ENCODE assay signal across 1 cellular context in the genomic region with DNA sequence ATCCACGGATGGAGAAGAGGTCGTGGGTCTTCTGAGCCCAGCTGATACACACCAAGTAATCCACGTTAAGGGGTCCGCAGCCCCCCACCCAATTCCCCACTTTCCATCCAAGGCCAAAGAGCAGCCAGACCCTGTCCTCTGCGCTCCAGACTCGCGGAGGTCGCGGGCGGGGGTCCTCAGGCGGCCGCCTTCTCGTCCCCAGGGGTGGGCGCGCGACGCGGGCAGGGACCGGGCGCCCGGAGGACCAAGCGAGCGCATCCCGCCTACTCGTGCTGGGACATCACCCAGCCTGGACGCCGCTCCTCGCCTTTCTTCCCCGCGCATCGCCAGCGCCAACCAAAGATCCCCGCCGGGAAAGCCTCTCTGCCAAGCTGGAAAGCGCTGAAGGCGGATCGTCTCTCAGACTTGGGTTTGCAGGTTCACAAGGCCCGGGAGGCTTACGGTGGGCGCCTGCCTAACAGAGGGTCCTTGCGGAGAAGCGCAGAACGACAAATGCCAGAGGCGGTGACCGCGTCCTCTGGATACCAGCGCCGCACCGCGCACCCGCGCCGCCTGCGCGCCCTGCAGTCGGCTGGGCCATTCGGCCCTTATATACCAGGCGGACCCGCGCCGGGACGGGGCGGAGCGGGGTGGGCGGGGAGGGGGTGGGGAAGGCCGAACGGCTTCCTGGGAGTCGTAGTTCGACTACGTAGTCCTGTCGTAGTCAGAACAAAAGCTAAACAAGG.
TF ChIP-seq lines count a peak whose summit lies in the region.

No MANE protein-coding gene starts in this region.

TF ChIP-seq in HepG2, 621 proteins besides CTCF, POLR2A, EP300 and RAD21 (continued from another document and continues in another):
- TF ChIP-seq CHD4 (IDR thresholded peaks at IDR 0.05; ENCODE audit: borderline replicate concordance, low read length) (no peak), GATAD1 (CRISPR knock-in tag; IDR thresholded peaks at IDR 0.05) (peak; percentile 74), NCOA1 (CRISPR knock-in tag; IDR thresholded peaks at IDR 0.05) (peak; percentile 80), RBAK (CRISPR knock-in tag; IDR thresholded peaks at IDR 0.05) (no peak), TCF7 (IDR thresholded peaks at IDR 0.05; ENCODE audit: low read depth) (no peak), ISL2 (CRISPR knock-in tag; IDR thresholded peaks at IDR 0.05) (peak; percentile 67; the same call in 1 of the 2 replicates), ZNF775 (CRISPR knock-in tag; IDR thresholded peaks at IDR 0.05; ENCODE audit: borderline replicate concordance) (peak; percentile 68), SETDB1 (CRISPR knock-in tag; IDR thresholded peaks at IDR 0.05; ENCODE audit: borderline replicate concordance) (no peak), ZNF616 (CRISPR knock-in tag; IDR thresholded peaks at IDR 0.05; ENCODE audit: low read depth) (0 out of 2 replicates have a peak, but pooled peaks have one; percentile 67), ZFP82 (CRISPR knock-in tag; IDR thresholded peaks at IDR 0.05; ENCODE audit: borderline replicate concordance) (0 out of 2 replicates have a peak, but pooled peaks have one; percentile 10), ATRX (CRISPR knock-in tag; IDR thresholded peaks at IDR 0.05; ENCODE audit: borderline replicate concordance) (0 out of 2 replicates have a peak, but pooled peaks have one; percentile 63), JARID2 (CRISPR knock-in tag; IDR thresholded peaks at IDR 0.05; ENCODE audit: insufficient replicate concordance) (peak; percentile 94), ZNF883 (CRISPR knock-in tag; IDR thresholded peaks at IDR 0.05; ENCODE audit: not compliant biosample characterization) (peak; percentile 44), HNRNPL (IDR thresholded peaks at IDR 0.05; ENCODE audit: low read depth, low read length) (peak; percentile 75; the same call in 1 of the 2 replicates), RFX1 (IDR thresholded peaks at IDR 0.05) (no peak), ZNF780A (CRISPR knock-in tag; IDR thresholded peaks at IDR 0.05) (no peak; the same call in none of the 2 replicates), ZNF263 (CRISPR knock-in tag; IDR thresholded peaks at IDR 0.05) (peak; percentile 75), ZEB1 (IDR thresholded peaks at IDR 0.05; ENCODE audit: insufficient replicate concordance, low read depth) (peak; percentile 59), BHLHE40 (IDR thresholded peaks at IDR 0.05; ENCODE audit: low read length) (0 out of 2 replicates have a peak, but pooled peaks have one; percentile 11), CAMTA2 (CRISPR knock-in tag; IDR thresholded peaks at IDR 0.05; ENCODE audit: borderline replicate concordance) (no peak), SOX13 (IDR thresholded peaks at IDR 0.05) (no peak), SOX13 (CRISPR knock-in tag; conservative IDR thresholded peaks at IDR 0.05 in 1 of 2, IDR thresholded peaks at IDR 0.05 in 1 of 2) (peak in 1 of 2 experiments; percentile 67; a peak in 2 of 4 replicates), ZSCAN31 (CRISPR knock-in tag; IDR thresholded peaks at IDR 0.05; ENCODE audit: low read depth) (peak; percentile 60; the same call in 1 of the 2 replicates), ZNF75D (CRISPR knock-in tag; IDR thresholded peaks at IDR 0.05; ENCODE audit: borderline replicate concordance) (no peak), ZNF234 (CRISPR knock-in tag; conservative IDR thresholded peaks at IDR 0.05) (no peak), HHEX (CRISPR knock-in tag; IDR thresholded peaks at IDR 0.05) (no peak), ZNF230 (CRISPR knock-in tag; IDR thresholded peaks at IDR 0.05) (no peak), ZNF761 (CRISPR knock-in tag; conservative IDR thresholded peaks at IDR 0.05) (peak; percentile 86; the same call in 1 of the 2 replicates), REPIN1 (CRISPR knock-in tag; IDR thresholded peaks at IDR 0.05; ENCODE audit: borderline replicate concordance, low read depth) (peak; percentile 80; the same call in 1 of the 2 replicates), MED8 (CRISPR knock-in tag; IDR thresholded peaks at IDR 0.05; ENCODE audit: insufficient replicate concordance) (no peak), ZNF225 (CRISPR knock-in tag; IDR thresholded peaks at IDR 0.05) (peak; percentile 76; the same call in 1 of the 2 replicates), HNRNPH1 (optimal IDR thresholded peaks at IDR 0.05; ENCODE audit: low read depth, low read length) (no peak), HNRNPK (IDR thresholded peaks at IDR 0.05; ENCODE audit: low read depth, low read length, poor library complexity, severe bottlenecking) (peak; percentile 52), ZNF12 (CRISPR knock-in tag; IDR thresholded peaks at IDR 0.05) (peak; percentile 66)
- TF ChIP-seq, protein P1, sequence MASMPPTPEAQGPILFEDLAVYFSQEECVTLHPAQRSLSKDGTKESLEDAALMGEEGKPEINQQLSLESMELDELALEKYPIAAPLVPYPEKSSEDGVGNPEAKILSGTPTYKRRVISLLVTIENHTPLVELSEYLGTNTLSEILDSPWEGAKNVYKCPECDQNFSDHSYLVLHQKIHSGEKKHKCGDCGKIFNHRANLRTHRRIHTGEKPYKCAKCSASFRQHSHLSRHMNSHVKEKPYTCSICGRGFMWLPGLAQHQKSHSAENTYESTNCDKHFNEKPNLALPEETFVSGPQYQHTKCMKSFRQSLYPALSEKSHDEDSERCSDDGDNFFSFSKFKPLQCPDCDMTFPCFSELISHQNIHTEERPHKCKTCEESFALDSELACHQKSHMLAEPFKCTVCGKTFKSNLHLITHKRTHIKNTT (CRISPR knock-in tag; IDR thresholded peaks at IDR 0.05): no peak
- TF ChIP-seq, protein P2, sequence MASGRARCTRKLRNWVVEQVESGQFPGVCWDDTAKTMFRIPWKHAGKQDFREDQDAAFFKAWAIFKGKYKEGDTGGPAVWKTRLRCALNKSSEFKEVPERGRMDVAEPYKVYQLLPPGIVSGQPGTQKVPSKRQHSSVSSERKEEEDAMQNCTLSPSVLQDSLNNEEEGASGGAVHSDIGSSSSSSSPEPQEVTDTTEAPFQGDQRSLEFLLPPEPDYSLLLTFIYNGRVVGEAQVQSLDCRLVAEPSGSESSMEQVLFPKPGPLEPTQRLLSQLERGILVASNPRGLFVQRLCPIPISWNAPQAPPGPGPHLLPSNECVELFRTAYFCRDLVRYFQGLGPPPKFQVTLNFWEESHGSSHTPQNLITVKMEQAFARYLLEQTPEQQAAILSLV (CRISPR knock-in tag; IDR thresholded peaks at IDR 0.05; ENCODE audit: borderline replicate concordance): peak; percentile 99; the same call in 1 of the 2 replicates
- TF ChIP-seq, protein P3, sequence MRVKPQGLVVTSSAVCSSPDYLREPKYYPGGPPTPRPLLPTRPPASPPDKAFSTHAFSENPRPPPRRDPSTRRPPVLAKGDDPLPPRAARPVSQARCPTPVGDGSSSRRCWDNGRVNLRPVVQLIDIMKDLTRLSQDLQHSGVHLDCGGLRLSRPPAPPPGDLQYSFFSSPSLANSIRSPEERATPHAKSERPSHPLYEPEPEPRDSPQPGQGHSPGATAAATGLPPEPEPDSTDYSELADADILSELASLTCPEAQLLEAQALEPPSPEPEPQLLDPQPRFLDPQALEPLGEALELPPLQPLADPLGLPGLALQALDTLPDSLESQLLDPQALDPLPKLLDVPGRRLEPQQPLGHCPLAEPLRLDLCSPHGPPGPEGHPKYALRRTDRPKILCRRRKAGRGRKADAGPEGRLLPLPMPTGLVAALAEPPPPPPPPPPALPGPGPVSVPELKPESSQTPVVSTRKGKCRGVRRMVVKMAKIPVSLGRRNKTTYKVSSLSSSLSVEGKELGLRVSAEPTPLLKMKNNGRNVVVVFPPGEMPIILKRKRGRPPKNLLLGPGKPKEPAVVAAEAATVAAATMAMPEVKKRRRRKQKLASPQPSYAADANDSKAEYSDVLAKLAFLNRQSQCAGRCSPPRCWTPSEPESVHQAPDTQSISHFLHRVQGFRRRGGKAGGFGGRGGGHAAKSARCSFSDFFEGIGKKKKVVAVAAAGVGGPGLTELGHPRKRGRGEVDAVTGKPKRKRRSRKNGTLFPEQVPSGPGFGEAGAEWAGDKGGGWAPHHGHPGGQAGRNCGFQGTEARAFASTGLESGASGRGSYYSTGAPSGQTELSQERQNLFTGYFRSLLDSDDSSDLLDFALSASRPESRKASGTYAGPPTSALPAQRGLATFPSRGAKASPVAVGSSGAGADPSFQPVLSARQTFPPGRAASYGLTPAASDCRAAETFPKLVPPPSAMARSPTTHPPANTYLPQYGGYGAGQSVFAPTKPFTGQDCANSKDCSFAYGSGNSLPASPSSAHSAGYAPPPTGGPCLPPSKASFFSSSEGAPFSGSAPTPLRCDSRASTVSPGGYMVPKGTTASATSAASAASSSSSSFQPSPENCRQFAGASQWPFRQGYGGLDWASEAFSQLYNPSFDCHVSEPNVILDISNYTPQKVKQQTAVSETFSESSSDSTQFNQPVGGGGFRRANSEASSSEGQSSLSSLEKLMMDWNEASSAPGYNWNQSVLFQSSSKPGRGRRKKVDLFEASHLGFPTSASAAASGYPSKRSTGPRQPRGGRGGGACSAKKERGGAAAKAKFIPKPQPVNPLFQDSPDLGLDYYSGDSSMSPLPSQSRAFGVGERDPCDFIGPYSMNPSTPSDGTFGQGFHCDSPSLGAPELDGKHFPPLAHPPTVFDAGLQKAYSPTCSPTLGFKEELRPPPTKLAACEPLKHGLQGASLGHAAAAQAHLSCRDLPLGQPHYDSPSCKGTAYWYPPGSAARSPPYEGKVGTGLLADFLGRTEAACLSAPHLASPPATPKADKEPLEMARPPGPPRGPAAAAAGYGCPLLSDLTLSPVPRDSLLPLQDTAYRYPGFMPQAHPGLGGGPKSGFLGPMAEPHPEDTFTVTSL (CRISPR knock-in tag; IDR thresholded peaks at IDR 0.05; ENCODE audit: borderline replicate concordance): no peak
- TF ChIP-seq, protein P4, sequence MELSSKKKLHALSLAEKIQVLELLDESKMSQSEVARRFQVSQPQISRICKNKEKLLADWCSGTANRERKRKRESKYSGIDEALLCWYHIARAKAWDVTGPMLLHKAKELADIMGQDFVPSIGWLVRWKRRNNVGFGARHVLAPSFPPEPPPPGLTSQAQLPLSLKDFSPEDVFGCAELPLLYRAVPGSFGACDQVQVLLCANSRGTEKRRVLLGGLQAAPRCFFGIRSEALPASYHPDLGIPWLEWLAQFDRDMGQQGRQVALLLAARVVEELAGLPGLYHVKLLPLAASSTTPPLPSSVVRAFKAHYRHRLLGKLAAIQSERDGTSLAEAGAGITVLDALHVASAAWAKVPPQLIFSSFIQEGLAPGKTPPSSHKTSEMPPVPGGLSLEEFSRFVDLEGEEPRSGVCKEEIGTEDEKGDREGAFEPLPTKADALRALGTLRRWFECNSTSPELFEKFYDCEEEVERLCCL (CRISPR knock-in tag; IDR thresholded peaks at IDR 0.05; ENCODE audit: borderline replicate concordance): no peak
- TF ChIP-seq, protein P5, sequence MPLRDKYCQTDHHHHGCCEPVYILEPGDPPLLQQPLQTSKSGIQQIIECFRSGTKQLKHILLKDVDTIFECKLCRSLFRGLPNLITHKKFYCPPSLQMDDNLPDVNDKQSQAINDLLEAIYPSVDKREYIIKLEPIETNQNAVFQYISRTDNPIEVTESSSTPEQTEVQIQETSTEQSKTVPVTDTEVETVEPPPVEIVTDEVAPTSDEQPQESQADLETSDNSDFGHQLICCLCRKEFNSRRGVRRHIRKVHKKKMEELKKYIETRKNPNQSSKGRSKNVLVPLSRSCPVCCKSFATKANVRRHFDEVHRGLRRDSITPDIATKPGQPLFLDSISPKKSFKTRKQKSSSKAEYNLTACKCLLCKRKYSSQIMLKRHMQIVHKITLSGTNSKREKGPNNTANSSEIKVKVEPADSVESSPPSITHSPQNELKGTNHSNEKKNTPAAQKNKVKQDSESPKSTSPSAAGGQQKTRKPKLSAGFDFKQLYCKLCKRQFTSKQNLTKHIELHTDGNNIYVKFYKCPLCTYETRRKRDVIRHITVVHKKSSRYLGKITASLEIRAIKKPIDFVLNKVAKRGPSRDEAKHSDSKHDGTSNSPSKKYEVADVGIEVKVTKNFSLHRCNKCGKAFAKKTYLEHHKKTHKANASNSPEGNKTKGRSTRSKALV (CRISPR knock-in tag; IDR thresholded peaks at IDR 0.05): peak; percentile 100
- TF ChIP-seq, protein P6, sequence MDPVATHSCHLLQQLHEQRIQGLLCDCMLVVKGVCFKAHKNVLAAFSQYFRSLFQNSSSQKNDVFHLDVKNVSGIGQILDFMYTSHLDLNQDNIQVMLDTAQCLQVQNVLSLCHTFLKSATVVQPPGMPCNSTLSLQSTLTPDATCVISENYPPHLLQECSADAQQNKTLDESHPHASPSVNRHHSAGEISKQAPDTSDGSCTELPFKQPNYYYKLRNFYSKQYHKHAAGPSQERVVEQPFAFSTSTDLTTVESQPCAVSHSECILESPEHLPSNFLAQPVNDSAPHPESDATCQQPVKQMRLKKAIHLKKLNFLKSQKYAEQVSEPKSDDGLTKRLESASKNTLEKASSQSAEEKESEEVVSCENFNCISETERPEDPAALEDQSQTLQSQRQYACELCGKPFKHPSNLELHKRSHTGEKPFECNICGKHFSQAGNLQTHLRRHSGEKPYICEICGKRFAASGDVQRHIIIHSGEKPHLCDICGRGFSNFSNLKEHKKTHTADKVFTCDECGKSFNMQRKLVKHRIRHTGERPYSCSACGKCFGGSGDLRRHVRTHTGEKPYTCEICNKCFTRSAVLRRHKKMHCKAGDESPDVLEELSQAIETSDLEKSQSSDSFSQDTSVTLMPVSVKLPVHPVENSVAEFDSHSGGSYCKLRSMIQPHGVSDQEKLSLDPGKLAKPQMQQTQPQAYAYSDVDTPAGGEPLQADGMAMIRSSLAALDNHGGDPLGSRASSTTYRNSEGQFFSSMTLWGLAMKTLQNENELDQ (CRISPR knock-in tag; IDR thresholded peaks at IDR 0.05; ENCODE audit: borderline replicate concordance): peak; percentile 95; the same call in 1 of the 2 replicates
- TF ChIP-seq, protein P7, sequence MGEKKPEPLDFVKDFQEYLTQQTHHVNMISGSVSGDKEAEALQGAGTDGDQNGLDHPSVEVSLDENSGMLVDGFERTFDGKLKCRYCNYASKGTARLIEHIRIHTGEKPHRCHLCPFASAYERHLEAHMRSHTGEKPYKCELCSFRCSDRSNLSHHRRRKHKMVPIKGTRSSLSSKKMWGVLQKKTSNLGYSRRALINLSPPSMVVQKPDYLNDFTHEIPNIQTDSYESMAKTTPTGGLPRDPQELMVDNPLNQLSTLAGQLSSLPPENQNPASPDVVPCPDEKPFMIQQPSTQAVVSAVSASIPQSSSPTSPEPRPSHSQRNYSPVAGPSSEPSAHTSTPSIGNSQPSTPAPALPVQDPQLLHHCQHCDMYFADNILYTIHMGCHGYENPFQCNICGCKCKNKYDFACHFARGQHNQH (CRISPR knock-in tag; IDR thresholded peaks at IDR 0.05): peak; percentile 92
- TF ChIP-seq, protein P8, sequence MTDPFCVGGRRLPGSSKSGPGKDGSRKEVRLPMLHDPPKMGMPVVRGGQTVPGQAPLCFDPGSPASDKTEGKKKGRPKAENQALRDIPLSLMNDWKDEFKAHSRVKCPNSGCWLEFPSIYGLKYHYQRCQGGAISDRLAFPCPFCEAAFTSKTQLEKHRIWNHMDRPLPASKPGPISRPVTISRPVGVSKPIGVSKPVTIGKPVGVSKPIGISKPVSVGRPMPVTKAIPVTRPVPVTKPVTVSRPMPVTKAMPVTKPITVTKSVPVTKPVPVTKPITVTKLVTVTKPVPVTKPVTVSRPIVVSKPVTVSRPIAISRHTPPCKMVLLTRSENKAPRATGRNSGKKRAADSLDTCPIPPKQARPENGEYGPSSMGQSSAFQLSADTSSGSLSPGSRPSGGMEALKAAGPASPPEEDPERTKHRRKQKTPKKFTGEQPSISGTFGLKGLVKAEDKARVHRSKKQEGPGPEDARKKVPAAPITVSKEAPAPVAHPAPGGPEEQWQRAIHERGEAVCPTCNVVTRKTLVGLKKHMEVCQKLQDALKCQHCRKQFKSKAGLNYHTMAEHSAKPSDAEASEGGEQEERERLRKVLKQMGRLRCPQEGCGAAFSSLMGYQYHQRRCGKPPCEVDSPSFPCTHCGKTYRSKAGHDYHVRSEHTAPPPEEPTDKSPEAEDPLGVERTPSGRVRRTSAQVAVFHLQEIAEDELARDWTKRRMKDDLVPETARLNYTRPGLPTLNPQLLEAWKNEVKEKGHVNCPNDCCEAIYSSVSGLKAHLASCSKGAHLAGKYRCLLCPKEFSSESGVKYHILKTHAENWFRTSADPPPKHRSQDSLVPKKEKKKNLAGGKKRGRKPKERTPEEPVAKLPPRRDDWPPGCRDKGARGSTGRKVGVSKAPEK (CRISPR knock-in tag; IDR thresholded peaks at IDR 0.05; ENCODE audit: borderline replicate concordance): peak; percentile 90; the same call in 1 of the 2 replicates
